ENCODE assay signal across 24 cellular contexts in the genomic region with DNA sequence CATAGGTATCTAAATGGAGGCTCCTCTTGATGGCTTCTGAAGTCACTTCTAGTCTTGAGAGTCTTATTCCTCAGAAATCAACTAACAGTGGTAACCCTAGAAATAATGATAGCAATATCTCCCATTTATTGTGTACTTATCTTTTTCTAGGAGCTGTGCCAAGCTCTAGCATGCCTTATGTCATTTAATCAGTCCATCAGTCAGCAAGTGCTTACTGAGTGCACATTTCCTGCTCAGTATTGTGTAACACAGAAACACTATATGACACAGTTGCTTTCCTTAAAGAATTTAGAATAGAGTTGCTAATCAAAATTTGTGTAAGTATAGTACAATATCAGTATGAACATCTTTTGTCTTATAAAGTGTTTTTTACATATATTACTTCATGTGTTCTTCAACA. TPM values are rescaled to one million over a fixed set of nuclear protein-coding genes. Genes with fewer than 3 reads are reported as not detected.
DNase-seq lines count a peak whose midpoint lies in the region; ATAC-seq and TF ChIP-seq lines count a peak whose summit lies in the region.
"Had no signal": no experiment of that assay in that cellular context is flagged by ENCODE, and none has a peak within 500 bp of the region (broad histone marks: within the 10 kb centered on the region; RNA-seq: fewer than 3 reads in every experiment).

No MANE protein-coding gene starts in this region.

- no peak for ATAC-seq in upper lobe of left lung (ENCODE audit: low FRiP score in 2 of 2)
- no peak for ATAC-seq in GM21723 (IDR thresholded peaks at IDR 0.05; ENCODE audit: unreplicated experiment)
- ATAC-seq: Right ventricle myocardium inferior had no signal

- no peak for TF ChIP-seq EP300 in upper lobe of left lung (IDR thresholded peaks at IDR 0.05)

- no peaks in the 10 kb centered on the region for H3K9me2 ChIP-seq in OCI-LY7 (ENCODE audit: insufficient read depth, low read length)

- no peaks in the 10 kb centered on the region for H3K79me2 ChIP-seq in OCI-LY7 (ENCODE audit: insufficient read depth, low read depth, low read length)

- CTCF ChIA-PET in OCI-LY7 (lab: Charles Lee; ENCODE audit: unreplicated experiment) = no interaction called here

- no peak for TF ChIP-seq CTCF in OCI-LY7 (conservative IDR thresholded peaks at IDR 0.05; ENCODE audit: low read length)
- no peak for TF ChIP-seq CTCF in upper lobe of left lung (IDR thresholded peaks at IDR 0.05)

- H3K4me2 ChIP-seq in OCI-LY7 (ENCODE audit: low read length) = no peak overlapping the region

- H3K4me1 ChIP-seq in OCI-LY7 (ENCODE audit: insufficient read depth, low read length, poor library complexity, severe bottlenecking) (no peaks in the 10 kb centered on the region), upper lobe of left lung (no peaks in the 10 kb centered on the region)
- H3K4me1 ChIP-seq: adrenal gland, psoas muscle, stomach, upper lobe of right lung had no signal

- no peaks in the 10 kb centered on the region for H3K27me3 ChIP-seq in upper lobe of left lung

- no peak overlapping the region for H3K27ac ChIP-seq in OCI-LY7 (ENCODE audit: low read depth, low read length, poor library complexity, severe bottlenecking)
- no peak overlapping the region for H3K27ac ChIP-seq in upper lobe of left lung
- H3K27ac ChIP-seq: adrenal gland, cardiac muscle cell, psoas muscle, skin epidermis, stomach, upper lobe of right lung had no signal

- TF ChIP-seq POLR2A in upper lobe of left lung (IDR thresholded peaks at IDR 0.05) = no peak

- H3K9me3 ChIP-seq in OCI-LY7 (ENCODE audit: low read length) = no peaks in the 10 kb centered on the region
- H3K9me3 ChIP-seq in upper lobe of left lung = no peaks in the 10 kb centered on the region
- H3K9me3 ChIP-seq: adrenal gland, psoas muscle, stomach, upper lobe of right lung had no signal

- POLR2A ChIA-PET in OCI-LY7 (lab: Charles Lee) = no interaction called here

- H3K36me3 ChIP-seq in OCI-LY7 (ENCODE audit: insufficient read depth, low read length) = no peaks in the 10 kb centered on the region
- no peaks in the 10 kb centered on the region for H3K36me3 ChIP-seq in upper lobe of left lung
- H3K36me3 ChIP-seq: adrenal gland, cardiac muscle cell, stomach, upper lobe of right lung had no signal

- no peaks in the 10 kb centered on the region for H4K20me1 ChIP-seq in OCI-LY7 (ENCODE audit: insufficient read depth, low read length)

- H2AFZ ChIP-seq in OCI-LY7 (ENCODE audit: low read length) = no peak overlapping the region

- no peak overlapping the region for H3K4me3 ChIP-seq in OCI-LY7 (ENCODE audit: low read depth, low read length, poor library complexity, severe bottlenecking)
- no peak overlapping the region for H3K4me3 ChIP-seq in upper lobe of left lung
- H3K4me3 ChIP-seq: adrenal gland, cardiac muscle cell, psoas muscle, skin epidermis, stomach, upper lobe of right lung had no signal

- intact Hi-C loops in OCI-LY7 (cut with micrococcal nuclease; ENCODE audit: unreplicated experiment) = no loop called here

- DNase-seq in NCI-H446 treated with DMSO at 0.1 percent for 48 hours (lab: John Stamatoyannopoulos, UW) = peak; percentile 1
- DNase-seq in NCI-H446 (lab: John Stamatoyannopoulos, UW) = no peak
- DNase-seq in NCI-H128 (lab: John Stamatoyannopoulos, UW; ENCODE audit: unreplicated experiment) = peak; percentile 44
- DNase-seq in NCI-H2196 (lab: John Stamatoyannopoulos, UW; ENCODE audit: unreplicated experiment) = peak; percentile 87
- DNase-seq in iris pigment epithelial cell (ENCODE audit: low read depth) = peak; percentile 15
- DNase-seq in OCI-LY7 (ENCODE audit: low spot score) = no peak
- no peak for DNase-seq in upper lobe of left lung
- DNase-seq: 8988T, activated gamma-delta T cell, psoas muscle, stomach, upper lobe of right lung had no signal

- BruUV-seq in OCI-LY7 (replicated peaks; lab: Mats Ljungman, UMichigan) = no TSS peak

RNA-seq across cellular contexts. Expression of a gene that starts 36.6 kb away (rescaled TPM):
- total RNA-seq in OCI-LY7 (2014; rRNA removed; shearing (Covaris generic)) = not detected in 2 replicates
- total RNA-seq in OCI-LY7 (2022) = not detected in 2 replicates
- not detected for total RNA-seq in upper lobe of left lung
- total RNA-seq: activated CD4-positive, alpha-beta T cell treated with anti-CD3 and anti-CD28 coated beads, Interleukin-2, amount 10 ng/mL, durations not matched to agents 24 days and 14 days; adrenal gland; Calu3; cardiac muscle cell; dermis microvascular lymphatic vessel endothelial cell; epithelial cell of proximal tubule; H4; HT1080; left lobe of liver; psoas muscle; Right ventricle myocardium inferior; stomach; upper lobe of right lung had no signal

RNA-seq across cellular contexts. Expression of a gene that starts 37.3 kb away (rescaled TPM):
- total RNA-seq in OCI-LY7 (2014; rRNA removed; shearing (Covaris generic)) = not detected in 2 replicates
- not detected in 2 replicates for total RNA-seq in OCI-LY7 (2022)
- not detected for total RNA-seq in upper lobe of left lung
- total RNA-seq: activated CD4-positive, alpha-beta T cell treated with anti-CD3 and anti-CD28 coated beads, Interleukin-2, amount 10 ng/mL, durations not matched to agents 24 days and 14 days; adrenal gland; Calu3; cardiac muscle cell; dermis microvascular lymphatic vessel endothelial cell; epithelial cell of proximal tubule; H4; HT1080; left lobe of liver; psoas muscle; Right ventricle myocardium inferior; stomach; upper lobe of right lung had no signal

RNA-seq across cellular contexts. Expression of a gene that starts 55.3 kb away (rescaled TPM):
- total RNA-seq in OCI-LY7 (2014; rRNA removed; shearing (Covaris generic)) = not detected in 2 replicates
- total RNA-seq in OCI-LY7 (2022) = not detected in 2 replicates
- not detected for total RNA-seq in upper lobe of left lung
- total RNA-seq: adrenal gland, Calu3, cardiac muscle cell, dermis microvascular lymphatic vessel endothelial cell, H4, left lobe of liver, psoas muscle, Right ventricle myocardium inferior, stomach, upper lobe of right lung had no signal

Comparison
In these comparisons a context has a peak if more than half of its experiments do, and no peak if none do; other contexts are left out.
1. DNase-seq: peak in NCI-H446 treated with DMSO at 0.1 percent for 48 hours (single experiment), NCI-H128 (single experiment), NCI-H2196 (single experiment) and iris pigment epithelial cell (single experiment); none in NCI-H446 (0 of 2), OCI-LY7 (single experiment) and upper lobe of left lung (0 of 2).